ENCODE assay signal across 22 cellular contexts in the genomic region with DNA sequence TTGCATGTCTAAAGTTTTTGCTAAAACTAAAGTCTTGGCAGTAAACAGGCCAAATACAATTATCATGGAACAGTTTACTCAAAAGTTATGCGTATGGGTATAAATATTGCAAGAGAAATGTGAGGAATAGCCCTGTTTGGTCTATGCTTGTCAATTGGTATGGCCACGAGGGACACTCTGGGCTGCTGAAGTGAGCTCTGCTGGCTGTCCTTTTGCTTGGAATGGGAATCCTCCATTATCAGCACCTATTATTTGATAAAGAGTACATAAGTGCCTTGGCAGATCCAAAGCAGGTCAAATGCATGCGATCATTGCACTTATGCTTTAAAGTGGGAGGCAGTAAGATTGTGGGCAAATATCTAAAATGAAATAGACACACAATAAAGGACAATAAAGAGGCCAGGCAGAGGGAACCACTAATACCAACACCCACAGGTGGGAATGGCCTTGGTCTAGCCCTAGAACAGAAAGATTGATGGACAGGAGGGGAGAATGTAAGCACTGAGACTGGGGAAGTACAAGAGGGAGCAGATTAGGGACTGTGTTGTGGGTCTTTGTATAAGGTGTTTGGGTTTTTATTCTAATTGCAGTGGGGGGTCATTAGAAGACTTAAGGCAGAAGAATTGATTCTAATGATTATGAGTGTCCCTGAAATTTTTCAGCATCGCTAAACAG.
DNase-seq lines count a peak whose midpoint lies in the region; ATAC-seq and TF ChIP-seq lines count a peak whose summit lies in the region.
"Had no signal": no experiment of that assay in that cellular context is flagged by ENCODE, and none has a peak within 500 bp of the region (broad histone marks: within the 10 kb centered on the region; RNA-seq: fewer than 3 reads in every experiment).

No MANE protein-coding gene starts in this region.

- H3K27me3 Mint-ChIP-seq in brain = no peaks in the 10 kb centered on the region
- H3K27me3 Mint-ChIP-seq in naive thymus-derived CD4-positive, alpha-beta T cell = no peaks in the 10 kb centered on the region
- H3K27me3 Mint-ChIP-seq: B cell; CD4-positive, alpha-beta T cell; IgD-negative memory B cell had no signal

- CTCF ChIA-PET in naive thymus-derived CD4-positive, alpha-beta T cell (lab: Charles Lee) = no interaction called here

- H3K36me3 Mint-ChIP-seq in brain = peaks cover 26% of the 10 kb centered on the region
- H3K36me3 Mint-ChIP-seq in naive thymus-derived CD4-positive, alpha-beta T cell = peaks cover 0 to 29% (median 19%) of the 10 kb centered on the region in 5 donors

- no peaks in the 10 kb centered on the region for H3K9me3 ChIP-seq in BE2C
- H3K9me3 ChIP-seq in naive thymus-derived CD4-positive, alpha-beta T cell (ENCODE audit: control insufficient read depth in 2 of 3, low read length in 3 of 3) = no peaks in the 10 kb centered on the region
- H3K9me3 ChIP-seq: A549, Caco-2, SK-N-SH had no signal

- no peaks in the 10 kb centered on the region for H3K9me3 Mint-ChIP-seq in brain
- H3K9me3 Mint-ChIP-seq in naive thymus-derived CD4-positive, alpha-beta T cell = peaks cover 0 to 6% (median 0%) of the 10 kb centered on the region in 11 donors
- H3K9me3 Mint-ChIP-seq: CD4-positive, alpha-beta T cell; IgD-negative memory B cell had no signal

- no peak overlapping the region for H3K27ac ChIP-seq in naive thymus-derived CD4-positive, alpha-beta T cell (ENCODE audit: low read depth, low read length)
- H3K27ac ChIP-seq: A549, PC-9 had no signal

- peaks cover 21% of the 10 kb centered on the region for H3K4me1 Mint-ChIP-seq in brain
- H3K4me1 Mint-ChIP-seq in naive thymus-derived CD4-positive, alpha-beta T cell = peaks cover 3 to 40% (median 14%) of the 10 kb centered on the region in 7 donors
- H3K4me1 Mint-ChIP-seq: B cell, IgD-negative memory B cell had no signal

- DNase-seq in BE2C (peak; percentile 20), NCI-H1092 (lab: John Stamatoyannopoulos, UW) (peak; percentile 18), hippocampal formation (lab: John Stamatoyannopoulos, UW) (no peak), T1000 (lab: John Stamatoyannopoulos, UW) (no peak)
- no peak for DNase-seq in naive thymus-derived CD4-positive, alpha-beta T cell
- DNase-seq: Caco-2; CD4-positive, alpha-beta T cell; DMS 273 treated with DMSO at 0.1 percent for 48 hours; DMS79 treated with DMSO at 0.1 percent for 48 hours; NCI-H1417; NCI-H1694 treated with DMSO at 0.1 percent for 48 hours; NCI-H446; NCI-H526; PC-9; RPMI8226; SIG-M5; SK-N-SH had no signal

- TF ChIP-seq CTCF in BE2C (IDR thresholded peaks at IDR 0.05; ENCODE audit: low read depth, low read length) = no peak
- no peak for TF ChIP-seq CTCF in brain (conservative IDR thresholded peaks at IDR 0.05)

- H3K4me1 ChIP-seq in BE2C = peaks cover 9% of the 10 kb centered on the region
- peaks cover 0 to 6% of the 10 kb centered on the region in 2 donors for H3K4me1 ChIP-seq in naive thymus-derived CD4-positive, alpha-beta T cell (ENCODE audit: control insufficient read depth in 2 of 2, insufficient read depth in 2 of 2, low read length in 2 of 2)
- H3K4me1 ChIP-seq: A549 had no signal

- H3K27me3 ChIP-seq in BE2C = no peaks in the 10 kb centered on the region
- no peaks in the 10 kb centered on the region for H3K27me3 ChIP-seq in naive thymus-derived CD4-positive, alpha-beta T cell (ENCODE audit: control insufficient read depth in 2 of 2, insufficient read depth in 2 of 2, low read length in 2 of 2)

- ATAC-seq in naive thymus-derived CD4-positive, alpha-beta T cell = no peak
- no peak for ATAC-seq in GM18873 (IDR thresholded peaks at IDR 0.05; ENCODE audit: low FRiP score, unreplicated experiment)
- ATAC-seq: A549 had no signal

- intact Hi-C loops in naive thymus-derived CD4-positive, alpha-beta T cell (cut with micrococcal nuclease) = no loop called here

- H3K4me3 ChIP-seq in BE2C (ENCODE audit: low read depth, low read length) = no peak overlapping the region
- no peak overlapping the region for H3K4me3 ChIP-seq in naive thymus-derived CD4-positive, alpha-beta T cell (ENCODE audit: low read length)
- H3K4me3 ChIP-seq: A549, PC-9 had no signal

- H3K36me3 ChIP-seq in BE2C = no peaks in the 10 kb centered on the region
- H3K36me3 ChIP-seq in naive thymus-derived CD4-positive, alpha-beta T cell (ENCODE audit: control insufficient read depth in 2 of 3, insufficient read depth in 3 of 3, low read length in 3 of 3) = no peaks in the 10 kb centered on the region

- H3K4me3 Mint-ChIP-seq in brain = no peak overlapping the region
- no peak overlapping the region for H3K4me3 Mint-ChIP-seq in naive thymus-derived CD4-positive, alpha-beta T cell
- H3K4me3 Mint-ChIP-seq: B cell; CD4-positive, alpha-beta T cell; IgD-negative memory B cell had no signal

- POLR2A ChIA-PET in naive thymus-derived CD4-positive, alpha-beta T cell (lab: Charles Lee) = no interaction called here

- peak overlapping the region in 3 of 5 experiments; percentile 1 to 8 (median 1) for H3K27ac Mint-ChIP-seq in brain
- peak overlapping the region in 5 of 9 donors; percentile 15 to 78 (median 41) for H3K27ac Mint-ChIP-seq in naive thymus-derived CD4-positive, alpha-beta T cell
- H3K27ac Mint-ChIP-seq: B cell; CD4-positive, alpha-beta T cell; IgD-negative memory B cell had no signal

Comparison
In these comparisons a context has a peak if more than half of its experiments do, and no peak if none do; other contexts are left out.
1. DNase-seq: peak in BE2C (single experiment) and NCI-H1092 (single experiment); none in naive thymus-derived CD4-positive, alpha-beta T cell (0 of 9), hippocampal formation (0 of 2) and T1000 (single experiment).